Comparison of ENCODE assay signal across 8 cellular contexts in genomic region chr1:248862695-248863010, GRCh38.
DNase-seq lines count a peak whose midpoint lies in the region; ATAC-seq and TF ChIP-seq lines count a peak whose summit lies in the region.

No MANE protein-coding gene starts in this region.

- peak overlapping the region; percentile 53 for H3K27ac ChIP-seq in RWPE1

- POLR2A ChIA-PET in RWPE1 (lab: Yijun Ruan, JAX; ENCODE audit: low non-redundant PET): no interaction called here

- TF ChIP-seq CTCF in RWPE1 (conservative IDR thresholded peaks at IDR 0.05; ENCODE audit: low read depth) (no peak), foreskin fibroblast (IDR thresholded peaks at IDR 0.05; ENCODE audit: low read depth, low read length) (no peak)

- H3K4me1 Mint-ChIP-seq in stimulated activated memory B cell treated with anti-CD40 and anti-IgM and Interleukin-4, amounts not matched to agents 10 μg/mL and 1 μg/mL and 100 μg/mL, for 72 hours: peaks cover 45% of the 10 kb centered on the region

- H3K27me3 Mint-ChIP-seq in stimulated activated memory B cell treated with anti-CD40 and anti-IgM and Interleukin-4, amounts not matched to agents 10 μg/mL and 1 μg/mL and 100 μg/mL, for 72 hours: no peaks in the 10 kb centered on the region

- ATAC-seq in GM18508 (IDR thresholded peaks at IDR 0.05; ENCODE audit: insufficient read depth, unreplicated experiment) (peak; percentile 0), HG02588 (IDR thresholded peaks at IDR 0.05; ENCODE audit: unreplicated experiment) (peak; percentile 1)
- peak; percentile 3 for ATAC-seq in stimulated activated memory B cell treated with anti-CD40 and anti-IgM and Interleukin-4, amounts not matched to agents 10 μg/mL and 1 μg/mL and 100 μg/mL, for 72 hours

- peak overlapping the region; percentile 80 for H3K27ac Mint-ChIP-seq in stimulated activated memory B cell treated with anti-CD40 and anti-IgM and Interleukin-4, amounts not matched to agents 10 μg/mL and 1 μg/mL and 100 μg/mL, for 72 hours

- DNase-seq in RWPE1 (ENCODE audit: low spot score) (no peak), foreskin fibroblast (no peak), AG08395 (ENCODE audit: low spot score) (no peak), NCI-H146 (lab: John Stamatoyannopoulos, UW) (no peak), kidney tubule cell (ENCODE audit: low spot score) (no peak)

- H3K36me3 Mint-ChIP-seq in stimulated activated memory B cell treated with anti-CD40 and anti-IgM and Interleukin-4, amounts not matched to agents 10 μg/mL and 1 μg/mL and 100 μg/mL, for 72 hours: no peaks in the 10 kb centered on the region

- H3K9me3 Mint-ChIP-seq in stimulated activated memory B cell treated with anti-CD40 and anti-IgM and Interleukin-4, amounts not matched to agents 10 μg/mL and 1 μg/mL and 100 μg/mL, for 72 hours: no peaks in the 10 kb centered on the region

- CTCF ChIA-PET in RWPE1 (lab: Yijun Ruan, JAX): no interaction called here

- H3K4me3 Mint-ChIP-seq in stimulated activated memory B cell treated with anti-CD40 and anti-IgM and Interleukin-4, amounts not matched to agents 10 μg/mL and 1 μg/mL and 100 μg/mL, for 72 hours: peak overlapping the region; percentile 83

- H3K4me3 ChIP-seq in foreskin fibroblast (ENCODE audit: low read depth in 1 of 2, low read length in 2 of 2): peak overlapping the region; percentile 58 to 68
